ENCODE assay signal across 9 cellular contexts in genomic region chr2:101120124-101120996, GRCh38. TPM values are rescaled to one million over a fixed set of nuclear protein-coding genes. Genes with fewer than 3 reads are reported as not detected.
DNase-seq lines count a peak whose midpoint lies in the region; ATAC-seq and TF ChIP-seq lines count a peak whose summit lies in the region.
"Had no signal": no experiment of that assay in that cellular context is flagged by ENCODE, and none has a peak within 500 bp of the region (broad histone marks: within the 10 kb centered on the region; RNA-seq: fewer than 3 reads in every experiment).

No MANE protein-coding gene starts in this region.

- H3K4me1 ChIP-seq in breast epithelium, result peaks cover 9 to 35% of the 10 kb centered on the region in 2 donors
- H3K4me1 ChIP-seq in left lung, result peaks cover 17 to 85% of the 10 kb centered on the region in 2 donors

- TF ChIP-seq CTCF in breast epithelium (IDR thresholded peaks at IDR 0.05), result no peak
- TF ChIP-seq CTCF in left lung (IDR thresholded peaks at IDR 0.05), result no peak

- H3K36me3 ChIP-seq in breast epithelium (no peaks in the 10 kb centered on the region), left lung (no peaks in the 10 kb centered on the region)
- H3K36me3 ChIP-seq: neutrophil had no signal

- intact Hi-C loops in breast epithelium (cut with DNase I; ENCODE audit: low total_unique reads), result loop anchor here (10.0 kb wide), 1 partner anchor 56 kb away; no protein-coding TSS in a partner anchor
- intact Hi-C loops in left lung (cut with DNase I), result no loop called here

- peak; percentile 65 for DNase-seq in SIG-M5 treated with dmso at 0.1 percent for 504 hours (lab: John Stamatoyannopoulos, UW; ENCODE audit: unreplicated experiment)
- no peak for DNase-seq in SIG-M5 (lab: John Stamatoyannopoulos, UW)
- DNase-seq in breast epithelium (ENCODE audit: low spot score in 2 of 2), result peak; percentile 90 to 95
- peak in 1 of 2 donors; percentile 83 for DNase-seq in left lung
- peak; percentile 71 for DNase-seq in ureter (ENCODE audit: low spot score)
- no peak for DNase-seq in OCI-M1 (lab: John Stamatoyannopoulos, UW)
- no peak for DNase-seq in mesenteric fat pad (ENCODE audit: low spot score)

- no peak overlapping the region for H3K4me3 ChIP-seq in breast epithelium
- H3K4me3 ChIP-seq in left lung, result no peak overlapping the region

- H3K27me3 ChIP-seq in breast epithelium (no peaks in the 10 kb centered on the region), left lung (no peaks in the 10 kb centered on the region)
- H3K27me3 ChIP-seq: neutrophil had no signal

- peak; percentile 87 for ATAC-seq in left lung
- ATAC-seq in GM21447 (IDR thresholded peaks at IDR 0.05; ENCODE audit: unreplicated experiment), result no peak

- H3K9me3 ChIP-seq in breast epithelium, result no peaks in the 10 kb centered on the region
- H3K9me3 ChIP-seq in left lung, result no peaks in the 10 kb centered on the region
- H3K9me3 ChIP-seq: neutrophil had no signal

- TF ChIP-seq POLR2A in breast epithelium (IDR thresholded peaks at IDR 0.05), result no peak

- peak overlapping the region; percentile 85 to 89 for H3K27ac ChIP-seq in breast epithelium
- H3K27ac ChIP-seq in left lung, result peak overlapping the region; percentile 44 to 74
- H3K27ac ChIP-seq: neutrophil had no signal

RNA-seq across cellular contexts. Expression of gene TBC1D8, which starts 30.8 kb away (rescaled TPM):
- total RNA-seq in breast epithelium, result 10 to 100 TPM; 19.5 to 92.4 (median 89.7) TPM
- 10 to 100 TPM; 11.7 to 22.1 TPM for total RNA-seq in left lung
- total RNA-seq in ureter, result 69.1 TPM
- total RNA-seq in mesenteric fat pad, result 21.3 TPM

Comparison
In these comparisons a context has a peak if more than half of its experiments do, and no peak if none do; other contexts are left out.
1. DNase-seq: peak in SIG-M5 treated with dmso at 0.1 percent for 504 hours (single experiment), breast epithelium (2 of 2) and ureter (single experiment); none in SIG-M5 (single experiment), OCI-M1 (single experiment) and mesenteric fat pad (single experiment).